Comparison of ENCODE assay signal across 8 cellular contexts in the genomic region with DNA sequence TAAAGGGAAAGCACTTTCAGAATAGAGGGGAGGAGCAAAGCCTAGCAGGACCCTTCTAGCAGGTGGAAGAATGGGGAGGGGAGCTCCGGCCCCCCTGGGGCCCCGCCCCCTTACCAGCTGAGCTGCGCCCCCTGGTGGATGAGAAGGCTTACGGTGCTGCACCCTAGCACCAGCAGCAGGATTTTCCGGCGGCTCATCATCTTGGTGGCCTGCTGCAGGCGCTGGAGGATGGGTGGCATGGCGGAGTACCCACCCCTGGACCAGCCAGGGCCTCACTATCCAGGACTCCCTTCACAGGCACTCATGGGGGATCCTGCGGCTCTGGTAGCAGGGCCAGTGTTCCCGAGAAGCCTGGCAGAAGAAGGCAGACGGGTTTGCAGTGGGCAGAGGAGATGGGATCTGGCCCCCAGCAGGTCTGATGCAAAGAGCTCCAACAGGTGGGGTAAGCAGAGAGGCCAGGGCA. TPM values are rescaled to one million over a fixed set of nuclear protein-coding genes. Genes with fewer than 3 reads are reported as not detected.
DNase-seq lines count a peak whose midpoint lies in the region; ATAC-seq and TF ChIP-seq lines count a peak whose summit lies in the region.

No MANE protein-coding gene starts in this region.

- no peak for ATAC-seq in GM21528 (IDR thresholded peaks at IDR 0.05; ENCODE audit: low FRiP score, unreplicated experiment)

- H3K9me3 ChIP-seq in OCI-LY3 (ENCODE audit: insufficient read depth, low read length) (no peaks in the 10 kb centered on the region), endodermal cell (ENCODE audit: control insufficient read depth, low read length) (no peaks in the 10 kb centered on the region)

- H3K9ac ChIP-seq in OCI-LY3 (ENCODE audit: low read length) (no peak overlapping the region), endodermal cell (ENCODE audit: extremely low read depth, low read length, poor library complexity, severe bottlenecking) (no peak overlapping the region)

- no peak overlapping the region for H3K4me3 Mint-ChIP-seq in endodermal cell

- TF ChIP-seq CTCF in GM12864 (IDR thresholded peaks at IDR 0.05; ENCODE audit: low read depth, low read length, missing control alignments) (peak; percentile 98), OCI-LY3 (IDR thresholded peaks at IDR 0.05; ENCODE audit: low read depth, low read length) (peak; percentile 98), endodermal cell (conservative IDR thresholded peaks at IDR 0.05) (peak; percentile 99)

- H3K9me3 Mint-ChIP-seq in endodermal cell: no peaks in the 10 kb centered on the region

- DNase-seq in GM12864 (ENCODE audit: low read depth): peak; percentile 53
- DNase-seq in HPDE6-E6E7 (ENCODE audit: extremely low spot score): peak; percentile 71
- peak; percentile 72 for DNase-seq in activated CD8-positive, alpha-beta memory T cell treated with anti-CD3 and anti-CD28 coated beads, Interleukin-2, amount 50 U/mL, for 24 hours (ENCODE audit: extremely low read depth)
- DNase-seq in endodermal cell: peak; percentile 96
- peak; percentile 62 for DNase-seq in middle frontal gyrus (ENCODE audit: extremely low spot score, low spot score)
- peak; percentile 70 to 72 for DNase-seq in stimulated activated CD8-positive, alpha-beta memory T cell treated with anti-CD3 and anti-CD28 coated beads, Interleukin-4, amount 100 ng/mL, for 1 hour (ENCODE audit: low read depth in 2 of 2, low spot score in 1 of 2)

- peaks cover 15% of the 10 kb centered on the region for H3K4me1 Mint-ChIP-seq in endodermal cell

- H3K4me2 ChIP-seq in OCI-LY3 (ENCODE audit: low read length): peak overlapping the region; percentile 72

- H3K36me3 Mint-ChIP-seq in endodermal cell (ENCODE audit: low read depth): peaks cover 17% of the 10 kb centered on the region

- WGBS in endodermal cell (ENCODE audit: insufficient coverage in 1 of 2, insufficient read length in 1 of 2), 2 experiments: 32 to 35% methylated on average over 3 to 11 of the region's 11 CpGs

- no peaks in the 10 kb centered on the region for H3K36me3 ChIP-seq in OCI-LY3 (replicated peaks; ENCODE audit: low read depth, low read length)
- H3K36me3 ChIP-seq in endodermal cell (ENCODE audit: control insufficient read depth, insufficient read depth, low read length): no peaks in the 10 kb centered on the region

- H3K79me2 ChIP-seq in OCI-LY3 (ENCODE audit: low read length): no peaks in the 10 kb centered on the region

- H3K27ac ChIP-seq in OCI-LY3 (ENCODE audit: low read length) (no peak overlapping the region), endodermal cell (ENCODE audit: low read depth, low read length) (no peak overlapping the region)

- no peaks in the 10 kb centered on the region for H4K20me1 ChIP-seq in OCI-LY3 (ENCODE audit: insufficient read depth, low read length)

- H3K27me3 Mint-ChIP-seq in endodermal cell (ENCODE audit: insufficient read depth): peaks cover 4% of the 10 kb centered on the region

- peak overlapping the region; percentile 69 for H2AFZ ChIP-seq in OCI-LY3 (ENCODE audit: low read depth, low read length)

- no peak overlapping the region for H3K27ac Mint-ChIP-seq in endodermal cell

- H3K4me1 ChIP-seq in OCI-LY3 (ENCODE audit: low read length): peaks cover 11% of the 10 kb centered on the region; the same call in 1 of the 2 replicates
- H3K4me1 ChIP-seq in endodermal cell (ENCODE audit: control insufficient read depth, insufficient read depth, low read length): peaks cover 4% of the 10 kb centered on the region

- H3K4me3 ChIP-seq in GM12864 (ENCODE audit: low read depth, low read length) (peak overlapping the region; percentile 15), OCI-LY3 (ENCODE audit: low read length) (peak overlapping the region; percentile 64), endodermal cell (ENCODE audit: low read length) (no peak overlapping the region)

- H3K27me3 ChIP-seq in OCI-LY3 (ENCODE audit: low read depth, low read length) (no peaks in the 10 kb centered on the region), endodermal cell (ENCODE audit: control insufficient read depth, insufficient read depth, low read length, poor library complexity, severe bottlenecking) (no peaks in the 10 kb centered on the region)

RNA-seq across cellular contexts. Expression of gene GAL3ST3, which starts 3.8 kb away (rescaled TPM):
- total RNA-seq in endodermal cell: 10 to 100 TPM in 1 of 2 donors, 1 to 10 TPM in 1; 7.4 to 11.2 TPM
- 10.6 TPM for polyA plus RNA-seq in endodermal cell (2013, experiment 1 of 2)
- 8.9 TPM for polyA plus RNA-seq in endodermal cell (2013, experiment 2 of 2)

RNA-seq across cellular contexts. Expression of gene SF3B2, which starts 7.0 kb away (rescaled TPM):
- total RNA-seq in endodermal cell: 100 to 1,000 TPM; 209 to 254 TPM
- 205 TPM for polyA plus RNA-seq in endodermal cell (2013, experiment 1 of 2)
- polyA plus RNA-seq in endodermal cell (2013, experiment 2 of 2): 190 TPM

RNA-seq across cellular contexts. Expression of gene CATSPER1, which starts 18.9 kb away (rescaled TPM):
- total RNA-seq in endodermal cell: not detected
- not detected for polyA plus RNA-seq in endodermal cell (2013, experiment 1 of 2)
- not detected for polyA plus RNA-seq in endodermal cell (2013, experiment 2 of 2)

RNA-seq across cellular contexts. Expression of gene PACS1, which starts 24.9 kb away (rescaled TPM):
- total RNA-seq in endodermal cell: 10 to 100 TPM; 67.0 to 67.1 TPM
- polyA plus RNA-seq in endodermal cell (2013, experiment 1 of 2): 33.7 TPM
- 31.8 TPM for polyA plus RNA-seq in endodermal cell (2013, experiment 2 of 2)

RNA-seq across cellular contexts. Expression of gene CST6, which starts 33.4 kb away (rescaled TPM):
- total RNA-seq in endodermal cell: 1 to 10 TPM; 2.1 to 4.2 TPM
- polyA plus RNA-seq in endodermal cell (2013, experiment 1 of 2): not detected
- 0.41 TPM for polyA plus RNA-seq in endodermal cell (2013, experiment 2 of 2)
